8 cellular contexts compared by ENCODE assay signal in genomic region chr3:188950832-188951489, GRCh38.
DNase-seq lines count a peak whose midpoint lies in the region; ATAC-seq and TF ChIP-seq lines count a peak whose summit lies in the region.

No MANE protein-coding gene starts in this region.

- H3K27ac ChIP-seq in RWPE2 (ENCODE audit: poor library complexity, severe bottlenecking): peak overlapping the region; percentile 99
- peak overlapping the region; percentile 4 to 100 (median 97) for H3K27ac ChIP-seq in dorsolateral prefrontal cortex
- H3K27ac ChIP-seq in osteoblast (ENCODE audit: low read depth, low read length): peak overlapping the region; percentile 78
- peak overlapping the region; percentile 95 to 96 for H3K27ac ChIP-seq in uterus

- in situ Hi-C loops in Caki2 (cut with HindIII; ENCODE audit: low pct_unique_long_range_greater_than_20kb, low sequenced_read_pairs): loop anchor here (5.0 kb wide), 1 partner anchor 1209 kb away; no protein-coding TSS in a partner anchor

- TF ChIP-seq CTCF in RWPE2 (IDR thresholded peaks at IDR 0.05; ENCODE audit: poor library complexity, severe bottlenecking) (no peak), dorsolateral prefrontal cortex (IDR thresholded peaks at IDR 0.05 in 54 of 56, conservative IDR thresholded peaks at IDR 0.05 in 2 of 56; ENCODE audit: low read depth in 1 of 56, partially characterized antibody in 56 of 56) (no peak), osteoblast (IDR thresholded peaks at IDR 0.05; ENCODE audit: extremely low read depth, low read depth, low read length) (no peak), uterus (IDR thresholded peaks at IDR 0.05) (no peak)

- H3K36me3 ChIP-seq in RWPE2 (ENCODE audit: low read depth) (no peaks in the 10 kb centered on the region), osteoblast (ENCODE audit: insufficient read depth, low read length) (no peaks in the 10 kb centered on the region), uterus (no peaks in the 10 kb centered on the region)

- H3K4me3 ChIP-seq in RWPE2 (ENCODE audit: severe bottlenecking) (no peak overlapping the region), dorsolateral prefrontal cortex (no peak overlapping the region), osteoblast (ENCODE audit: insufficient read depth, low read length) (no peak overlapping the region), uterus (no peak overlapping the region)

- H4K20me1 ChIP-seq in osteoblast (ENCODE audit: insufficient read depth, low read length): no peaks in the 10 kb centered on the region

- TF ChIP-seq POLR2A in uterus (IDR thresholded peaks at IDR 0.05): peak in 1 of 2 donors; percentile 5

- H3K4me2 ChIP-seq in osteoblast (ENCODE audit: insufficient read depth, low read length): no peak overlapping the region

- no peaks in the 10 kb centered on the region for H3K79me2 ChIP-seq in osteoblast (ENCODE audit: insufficient read depth, low read length)

- no peak overlapping the region for H2AFZ ChIP-seq in osteoblast (ENCODE audit: low read length)

- ATAC-seq in RWPE2 (ENCODE audit: low read depth): peak; percentile 71
- no peak for ATAC-seq in GM21786 (IDR thresholded peaks at IDR 0.05; ENCODE audit: unreplicated experiment)
- ATAC-seq in HG02798 (IDR thresholded peaks at IDR 0.05; ENCODE audit: poor library complexity, unreplicated experiment): no peak

- H3K9me3 ChIP-seq in RWPE2 (ENCODE audit: severe bottlenecking) (no peaks in the 10 kb centered on the region), osteoblast (ENCODE audit: low read depth, low read length) (no peaks in the 10 kb centered on the region), uterus (no peaks in the 10 kb centered on the region)

- intact Hi-C loops in dorsolateral prefrontal cortex (cut with DNase I) (loop anchor here in 1 of 2 donors (5.0 to 10.0 kb wide), 2 partner anchors 689 to 796 kb away; partner anchors contain the start of gene LPP), uterus (cut with DNase I; ENCODE audit: low total_unique reads) (loop anchor here (10.0 kb wide), 1 partner anchor 896 kb away; no protein-coding TSS in a partner anchor)

- DNase-seq in Caki2 (ENCODE audit: low read depth) (peak; percentile 75), RWPE2 (ENCODE audit: low spot score) (peak; percentile 81), dorsolateral prefrontal cortex (no peak), osteoblast (ENCODE audit: insufficient read length, low spot score, missing footprints) (peak; percentile 96), uterus (peak; percentile 74 to 92), NCI-H1105 treated with DMSO at 0.1 percent for 48 hours (lab: John Stamatoyannopoulos, UW) (no peak)

- H3K4me1 ChIP-seq in RWPE2 (ENCODE audit: insufficient read depth, poor library complexity, severe bottlenecking) (peaks cover 39% of the 10 kb centered on the region), osteoblast (ENCODE audit: insufficient read depth, low read length) (peaks cover 25% of the 10 kb centered on the region), uterus (peaks cover 10 to 15% of the 10 kb centered on the region in 2 donors)

- H3K27me3 ChIP-seq in RWPE2 (ENCODE audit: insufficient read depth, poor library complexity, severe bottlenecking) (no peaks in the 10 kb centered on the region), dorsolateral prefrontal cortex (no peaks in the 10 kb centered on the region), osteoblast (ENCODE audit: insufficient read depth, low read length) (no peaks in the 10 kb centered on the region), uterus (no peaks in the 10 kb centered on the region)

Comparison
In these comparisons a context has a peak if more than half of its experiments do, and no peak if none do; other contexts are left out.
1. DNase-seq: peak in Caki2 (single experiment), RWPE2 (single experiment), osteoblast (single experiment) and uterus (2 of 2); none in dorsolateral prefrontal cortex (0 of 10) and NCI-H1105 treated with DMSO at 0.1 percent for 48 hours (single experiment).
2. Peak in every context shown above with its lines, with median percentiles within 50 percentile points of each other: H3K27ac ChIP-seq.